In the genomic region with DNA sequence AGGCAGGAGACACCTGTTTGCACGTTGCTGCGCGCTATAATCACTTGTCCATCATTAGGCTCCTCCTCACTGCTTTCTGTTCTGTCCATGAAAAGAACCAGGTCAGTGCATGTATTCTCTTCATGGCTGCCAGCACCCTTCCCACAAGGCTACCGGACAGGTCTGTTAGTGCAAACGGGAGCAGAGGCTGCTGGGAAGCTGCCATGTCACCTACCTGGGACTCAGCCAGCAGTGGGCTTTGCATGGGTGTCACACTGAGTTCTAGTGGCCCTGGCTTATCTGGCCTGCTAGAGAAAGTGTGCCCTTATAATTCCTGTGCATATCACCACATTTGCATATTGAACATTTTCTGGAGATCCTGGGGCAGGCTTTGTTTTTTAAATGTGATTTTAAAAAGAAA, we compare ENCODE assay signal across 16 cellular contexts. TPM values are rescaled to one million over a fixed set of nuclear protein-coding genes. Genes with fewer than 3 reads are reported as not detected.
DNase-seq lines count a peak whose midpoint lies in the region; ATAC-seq and TF ChIP-seq lines count a peak whose summit lies in the region.
"Had no signal": no experiment of that assay in that cellular context is flagged by ENCODE, and none has a peak within 500 bp of the region (broad histone marks: within the 10 kb centered on the region; RNA-seq: fewer than 3 reads in every experiment).

No MANE protein-coding gene starts in this region.

- H3K27me3 ChIP-seq in left ventricle myocardium inferior (ENCODE audit: low read depth) (no peaks in the 10 kb centered on the region), right atrium auricular region (no peaks in the 10 kb centered on the region)
- H3K27me3 ChIP-seq: BLaER1 had no signal

- ATAC-seq in Right ventricle myocardium inferior, result no peak

- DNase-seq in activated CD8-positive, alpha-beta memory T cell treated with anti-CD3 and anti-CD28 coated beads for 24 hours, result peak; percentile 37
- DNase-seq in activated CD8-positive, alpha-beta memory T cell treated with anti-CD3 and anti-CD28 coated beads, Interleukin-2, amount 50 U/mL, for 48 hours, result no peak
- peak; percentile 22 for DNase-seq in left ventricle myocardium inferior
- DNase-seq in Right ventricle myocardium inferior (ENCODE audit: missing footprints), result no peak
- DNase-seq in right atrium auricular region (ENCODE audit: low spot score), result peak; percentile 44
- DNase-seq in activated gamma-delta T cell treated with Interleukin-2 at 50 U/mL for 16 hours, result no peak
- DNase-seq in SHP77 treated with DMSO at 0.1 percent for 48 hours (lab: John Stamatoyannopoulos, UW), result no peak
- DNase-seq: 8988T; AML-193; Caco-2; CD8-positive, alpha-beta memory T cell; DND-41; GF-D8; GOT3; H9 had no signal

- no peak for TF ChIP-seq CTCF in left ventricle myocardium inferior (IDR thresholded peaks at IDR 0.05; ENCODE audit: borderline replicate concordance)
- no peak for TF ChIP-seq CTCF in right atrium auricular region (IDR thresholded peaks at IDR 0.05)

- H3K9me3 ChIP-seq in left ventricle myocardium inferior (replicated peaks) (no peaks in the 10 kb centered on the region), right atrium auricular region (no peaks in the 10 kb centered on the region)
- H3K9me3 ChIP-seq: BLaER1, Caco-2 had no signal

- H3K36me3 ChIP-seq in left ventricle myocardium inferior (peaks cover 5% of the 10 kb centered on the region), right atrium auricular region (peaks cover 4% of the 10 kb centered on the region)
- H3K36me3 ChIP-seq: BLaER1 had no signal

- H3K4me3 ChIP-seq in left ventricle myocardium inferior, result no peak overlapping the region
- no peak overlapping the region for H3K4me3 ChIP-seq in right atrium auricular region
- H3K4me3 ChIP-seq: BLaER1 had no signal

- H3K27ac ChIP-seq in left ventricle myocardium inferior (replicated peaks), result no peak overlapping the region
- no peak overlapping the region for H3K27ac ChIP-seq in right atrium auricular region
- H3K27ac ChIP-seq: BLaER1 had no signal

- intact Hi-C loops in left ventricle myocardium inferior (cut with micrococcal nuclease) (loop anchor here (5.0 kb wide), 1 partner anchor 181 kb away; the partner anchor contains the start of gene ANKRD6), Right ventricle myocardium inferior (cut with DNase I) (no loop called here)

- H3K4me1 ChIP-seq in left ventricle myocardium inferior (peaks cover 3% of the 10 kb centered on the region), right atrium auricular region (peaks cover 0 to 5% of the 10 kb centered on the region in 2 donors)
- H3K4me1 ChIP-seq: Caco-2 had no signal

RNA-seq across cellular contexts. Expression of gene LYRM2, which starts 24.8 kb away (rescaled TPM):
- total RNA-seq in left ventricle myocardium inferior (41.3 TPM), Right ventricle myocardium inferior (33.2 TPM), right atrium auricular region (10 to 100 TPM; 18.9 to 34.7 TPM)

Comparison
In these comparisons a context has a peak if more than half of its experiments do, and no peak if none do; other contexts are left out.
1. DNase-seq: peak in activated CD8-positive, alpha-beta memory T cell treated with anti-CD3 and anti-CD28 coated beads for 24 hours (single experiment), left ventricle myocardium inferior (single experiment) and right atrium auricular region (single experiment); none in activated CD8-positive, alpha-beta memory T cell treated with anti-CD3 and anti-CD28 coated beads, Interleukin-2, amount 50 U/mL, for 48 hours (single experiment), Right ventricle myocardium inferior (single experiment), activated gamma-delta T cell treated with Interleukin-2 at 50 U/mL for 16 hours (single experiment) and SHP77 treated with DMSO at 0.1 percent for 48 hours (single experiment).